ENCODE assay signal across 13 cellular contexts in genomic region chr14:61152851-61153364, GRCh38.
DNase-seq lines count a peak whose midpoint lies in the region; ATAC-seq and TF ChIP-seq lines count a peak whose summit lies in the region.
"Had no signal": no experiment of that assay in that cellular context is flagged by ENCODE, and none has a peak within 500 bp of the region (broad histone marks: within the 10 kb centered on the region; RNA-seq: fewer than 3 reads in every experiment).

No MANE protein-coding gene starts in this region.

- H3K4me3 Mint-ChIP-seq in HFFc6, result no peak overlapping the region
- no peak overlapping the region for H3K4me3 Mint-ChIP-seq in activated CD4-positive, alpha-beta T cell treated with anti-CD3 and anti-CD28 coated beads, Interleukin-2, amount 10 ng/mL, durations not matched to agents 24 days and 14 days
- H3K4me3 Mint-ChIP-seq: naive B cell had no signal

- peaks cover 59% of the 10 kb centered on the region for H3K4me1 Mint-ChIP-seq in HFFc6 (ENCODE audit: low read depth)
- no peaks in the 10 kb centered on the region for H3K4me1 Mint-ChIP-seq in activated CD4-positive, alpha-beta T cell treated with anti-CD3 and anti-CD28 coated beads, Interleukin-2, amount 10 ng/mL, durations not matched to agents 24 days and 14 days
- H3K4me1 Mint-ChIP-seq: naive B cell had no signal

- H3K4me3 ChIP-seq in astrocyte of the cerebellum (ENCODE audit: low read depth, low read length), result no peak overlapping the region
- H3K4me3 ChIP-seq: SJSA1 had no signal

- H3K9me3 Mint-ChIP-seq in HFFc6, result no peaks in the 10 kb centered on the region
- H3K9me3 Mint-ChIP-seq in activated CD4-positive, alpha-beta T cell treated with anti-CD3 and anti-CD28 coated beads, Interleukin-2, amount 10 ng/mL, durations not matched to agents 24 days and 14 days, result peaks cover 3% of the 10 kb centered on the region

- intact Hi-C loops in activated CD4-positive, alpha-beta T cell treated with anti-CD3 and anti-CD28 coated beads, Interleukin-2, amount 10 ng/mL, durations not matched to agents 24 days and 14 days (cut with micrococcal nuclease), result no loop called here

- TF ChIP-seq CTCF in HFFc6 (IDR thresholded peaks at IDR 0.05), result no peak
- TF ChIP-seq CTCF in astrocyte of the cerebellum (IDR thresholded peaks at IDR 0.05; ENCODE audit: low read depth, low read length, missing control alignments), result no peak

- peaks cover 2% of the 10 kb centered on the region; the same call in 1 of the 2 replicates for H3K27me3 Mint-ChIP-seq in HFFc6 (ENCODE audit: insufficient read depth)
- H3K27me3 Mint-ChIP-seq in activated CD4-positive, alpha-beta T cell treated with anti-CD3 and anti-CD28 coated beads, Interleukin-2, amount 10 ng/mL, durations not matched to agents 24 days and 14 days, result peaks cover 2% of the 10 kb centered on the region

- in situ Hi-C loops in astrocyte of the cerebellum (cut with HindIII; ENCODE audit: low sequenced_read_pairs) (no loop called here), KBM-7 (cut with MboI; ENCODE audit: low pct_unique_long_range_greater_than_20kb, low sequenced_read_pairs) (no loop called here)

- DNase-seq in A172 (ENCODE audit: low spot score) (peak; percentile 33), HFFc6 (peak; percentile 29), astrocyte of the cerebellum (ENCODE audit: low read depth) (peak; percentile 73), iris pigment epithelial cell (ENCODE audit: low read depth) (peak; percentile 65), HK-2 (ENCODE audit: unreplicated experiment) (no peak), KBM-7 (no peak)
- DNase-seq in activated CD4-positive, alpha-beta T cell treated with anti-CD3 and anti-CD28 coated beads, Interleukin-2, amount 10 ng/mL, durations not matched to agents 24 days and 14 days, result no peak
- DNase-seq: caudate nucleus; naive B cell; NCI-H526 treated with DMSO at 0.1 percent for 48 hours; stimulated activated CD8-positive, alpha-beta memory T cell treated with anti-CD3 and anti-CD28 coated beads, Interleukin-4, amount 100 ng/mL, for 48 hours had no signal

- H3K36me3 Mint-ChIP-seq in HFFc6 (ENCODE audit: low read depth), result 0 out of 2 replicates have a peak, but pooled peaks cover 5% of the 10 kb centered on the region
- no peaks in the 10 kb centered on the region for H3K36me3 Mint-ChIP-seq in activated CD4-positive, alpha-beta T cell treated with anti-CD3 and anti-CD28 coated beads, Interleukin-2, amount 10 ng/mL, durations not matched to agents 24 days and 14 days (ENCODE audit: low read depth)
- H3K36me3 Mint-ChIP-seq: naive B cell had no signal

- ATAC-seq in activated CD4-positive, CD25-positive, alpha-beta regulatory T cell treated with anti-CD3 and anti-CD28 coated beads, Interleukin-2, amount 50 U/mL, for 24 hours, result no peak

- no peak overlapping the region; the same call in 1 of the 2 replicates for H3K27ac Mint-ChIP-seq in HFFc6
- H3K27ac Mint-ChIP-seq in activated CD4-positive, alpha-beta T cell treated with anti-CD3 and anti-CD28 coated beads, Interleukin-2, amount 10 ng/mL, durations not matched to agents 24 days and 14 days, result no peak overlapping the region
- H3K27ac Mint-ChIP-seq: naive B cell had no signal

Comparison
In these comparisons a context has a peak if more than half of its experiments do, and no peak if none do; other contexts are left out.
1. DNase-seq: peak in A172 (single experiment), HFFc6 (single experiment), astrocyte of the cerebellum (single experiment) and iris pigment epithelial cell (single experiment); none in HK-2 (single experiment), activated CD4-positive, alpha-beta T cell treated with anti-CD3 and anti-CD28 coated beads, Interleukin-2, amount 10 ng/mL, durations not matched to agents 24 days and 14 days (single experiment) and KBM-7 (single experiment).